ENCODE assay signal across 1 cellular context in the genomic region with DNA sequence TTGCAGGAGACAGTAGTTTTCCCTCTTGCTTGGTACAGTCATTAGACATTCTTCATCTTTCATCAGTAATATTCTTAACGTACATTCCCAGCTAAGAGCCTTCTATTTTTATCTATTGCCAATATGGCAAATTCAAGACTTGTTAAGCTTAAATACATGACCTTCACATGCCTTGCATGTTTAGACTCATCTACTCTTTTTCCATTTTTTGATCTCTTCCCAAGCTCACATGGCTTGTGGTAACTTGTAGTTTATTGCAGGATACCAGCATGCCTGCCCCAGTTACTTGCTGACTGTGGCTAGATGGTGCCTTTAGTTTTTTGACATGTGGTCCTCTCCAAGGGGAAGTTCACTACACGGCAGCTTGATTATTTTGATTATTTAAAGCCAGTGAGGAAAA.
TF ChIP-seq lines count a peak whose summit lies in the region.

No MANE protein-coding gene starts in this region.

TF ChIP-seq in SK-N-SH, 30 proteins besides CTCF, POLR2A, EP300 and RAD21 (continued from another document):
- no peak for TF ChIP-seq ZBTB33 (IDR thresholded peaks at IDR 0.05; ENCODE audit: borderline replicate concordance, low read depth)
TF ChIP-seq in SK-N-SH: peak in this region for 0.
